29 cellular contexts compared by ENCODE assay signal in genomic region chr3:22378869-22379268, GRCh38.
DNase-seq lines count a peak whose midpoint lies in the region; TF ChIP-seq lines count a peak whose summit lies in the region.
"Had no signal": no experiment of that assay in that cellular context is flagged by ENCODE, and none has a peak within 500 bp of the region (broad histone marks: within the 10 kb centered on the region; RNA-seq: fewer than 3 reads in every experiment).

No MANE protein-coding gene starts in this region.

- DNase-seq in DMS 273 (lab: John Stamatoyannopoulos, UW; ENCODE audit: unreplicated experiment) (peak; percentile 30), DMS 273 treated with DMSO at 0.1 percent for 48 hours (lab: John Stamatoyannopoulos, UW) (no peak), G401 (ENCODE audit: low spot score) (peak; percentile 61), cerebellar cortex (ENCODE audit: low spot score) (peak; percentile 54), NCI-H510A treated with DMSO at 0.1 percent for 48 hours (lab: John Stamatoyannopoulos, UW) (no peak), brain microvascular endothelial cell (no peak)
- DNase-seq: 8988T; ACHN; AML-193; BE2C; Caco-2; Calu3; CD4-positive, alpha-beta memory T cell; CD4-positive, alpha-beta T cell; CD4-positive, CD25-positive, alpha-beta regulatory T cell; CD8-positive, alpha-beta memory T cell; CD8-positive, alpha-beta T cell; COR-L47; DMS153; DMS53; DMS79; DMS79 treated with DMSO at 0.1 percent for 48 hours; DND-41; EL had no signal

- H3K36me3 ChIP-seq in brain microvascular endothelial cell (replicated peaks) = no peaks in the 10 kb centered on the region
- H3K36me3 ChIP-seq: BE2C; BLaER1; BLaER1 treated with 17β-estradiol and CSF1 and Interleukin-3, amounts not matched to agents 10 nM and 100 nM had no signal

- in situ Hi-C loops in G401 (cut with HindIII; ENCODE audit: low sequenced_read_pairs) (no loop called here), brain microvascular endothelial cell (cut with HindIII; ENCODE audit: low pct_ligation_motif_present, low sequenced_read_pairs) (no loop called here)

- H3K27me3 ChIP-seq in brain microvascular endothelial cell (replicated peaks) = no peaks in the 10 kb centered on the region
- H3K27me3 ChIP-seq: BE2C, BLaER1 had no signal

- H3K4me3 ChIP-seq in brain microvascular endothelial cell (ENCODE audit: low read depth, low read length) = no peak overlapping the region
- H3K4me3 ChIP-seq: A549; BLaER1; BLaER1 treated with 17β-estradiol and CSF1 and Interleukin-3, amounts not matched to agents 10 nM and 100 nM had no signal

- H3K27ac ChIP-seq in brain microvascular endothelial cell = no peak overlapping the region
- H3K27ac ChIP-seq: 22Rv1; A549; BLaER1; BLaER1 treated with 17β-estradiol and CSF1 and Interleukin-3, amounts not matched to agents 10 nM and 100 nM; C4-2B had no signal

- no peak for TF ChIP-seq CTCF in brain microvascular endothelial cell (IDR thresholded peaks at IDR 0.05; ENCODE audit: low read depth, low read length, missing control alignments)

Comparison
In these comparisons a context has a peak if more than half of its experiments do, and no peak if none do; other contexts are left out.
1. DNase-seq: peak in DMS 273 (single experiment), G401 (single experiment) and cerebellar cortex (single experiment); none in DMS 273 treated with DMSO at 0.1 percent for 48 hours (single experiment), NCI-H510A treated with DMSO at 0.1 percent for 48 hours (single experiment) and brain microvascular endothelial cell (single experiment).